Comparison of ENCODE assay signal across 24 cellular contexts in the genomic region with DNA sequence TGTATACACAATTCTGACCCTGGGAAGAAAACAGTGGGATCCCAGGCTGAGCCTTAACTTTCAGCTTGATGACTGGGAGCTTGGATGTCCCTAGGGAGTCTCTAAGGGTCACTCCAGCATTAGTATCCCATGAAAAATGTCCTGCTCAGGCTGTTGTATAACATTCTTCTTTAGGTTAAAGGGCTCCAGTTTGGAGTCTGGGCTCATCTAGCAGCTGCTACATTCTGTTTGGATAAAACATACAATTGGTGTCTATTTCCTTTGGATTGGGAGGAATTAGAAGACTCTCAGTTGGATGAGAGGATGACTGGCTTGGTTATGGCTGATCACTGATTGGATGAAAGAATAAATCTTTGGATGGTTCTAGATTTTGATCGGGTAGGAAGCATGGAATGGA. TPM values are rescaled to one million over a fixed set of nuclear protein-coding genes. Genes with fewer than 3 reads are reported as not detected.
DNase-seq lines count a peak whose midpoint lies in the region; ATAC-seq and TF ChIP-seq lines count a peak whose summit lies in the region.
"Had no signal": no experiment of that assay in that cellular context is flagged by ENCODE, and none has a peak within 500 bp of the region (broad histone marks: within the 10 kb centered on the region; RNA-seq: fewer than 3 reads in every experiment).

No MANE protein-coding gene starts in this region.

- peaks cover 0 to 83% (median 68%) of the 10 kb centered on the region in 4 donors for H3K4me1 ChIP-seq in tibial artery

- peaks cover 15 to 27% (median 26%) of the 10 kb centered on the region in 3 donors for H3K36me3 ChIP-seq in tibial artery

- H3K36me3 Mint-ChIP-seq in IgD-negative memory B cell (no peaks in the 10 kb centered on the region), brain (peaks cover under 1% of the 10 kb centered on the region), neural crest cell (ENCODE audit: low read depth) (no peaks in the 10 kb centered on the region)
- H3K36me3 Mint-ChIP-seq: natural killer cell treated with Interleukin-12 subunit alpha and Interleukin-12 subunit beta and Interleukin-15 and Interleukin-18, amount 100 ng/mL, for 72 hours had no signal

- H3K9me3 ChIP-seq in tibial artery, result no peaks in the 10 kb centered on the region
- H3K9me3 ChIP-seq: MG63, suprapubic skin had no signal

- TF ChIP-seq CTCF in brain (conservative IDR thresholded peaks at IDR 0.05) (no peak), neural crest cell (conservative IDR thresholded peaks at IDR 0.05) (no peak), tibial artery (IDR thresholded peaks at IDR 0.05) (no peak)

- H3K9me3 Mint-ChIP-seq in IgD-negative memory B cell, result no peaks in the 10 kb centered on the region
- H3K9me3 Mint-ChIP-seq in brain, result no peaks in the 10 kb centered on the region
- H3K9me3 Mint-ChIP-seq in neural crest cell, result no peaks in the 10 kb centered on the region
- H3K9me3 Mint-ChIP-seq: activated T-helper 1 cell treated with anti-CD3 and anti-CD28 coated beads, Interleukin-12 subunit alpha, Interleukin-12 subunit beta, Interleukin-2, Interleukin-4 antibody, amounts not matched to agents 30 ng/mL and 10 ng/mL and 1 ng/mL, durations not matched to agents 14 hours and 24 hours and 36 hours; natural killer cell treated with Interleukin-12 subunit alpha and Interleukin-12 subunit beta and Interleukin-15 and Interleukin-18, amount 100 ng/mL, for 72 hours had no signal

- DNase-seq in neural crest cell (ENCODE audit: low read depth, low spot score), result no peak
- DNase-seq in tibial artery, result no peak
- DNase-seq: activated naive CD4-positive, alpha-beta T cell treated with anti-CD3 and anti-CD28 coated beads, Interleukin-2, amount 50 U/mL, for 16 hours; central memory CD4-positive, alpha-beta T cell; head of caudate nucleus; NCI-H1417; NCI-H2081; NCI-H345; NCI-H748 treated with DMSO at 0.1 percent for 48 hours; RPMI8226; stimulated activated CD4-positive, alpha-beta T cell treated with anti-CD3 and anti-CD28 coated beads, Interleukin-1b, Interleukin-23, amount 100 ng/mL, for 48 hours had no signal

- H3K27ac ChIP-seq in tibial artery, result peak overlapping the region; percentile 77 to 86
- H3K27ac ChIP-seq: suprapubic skin, VCaP had no signal

- intact Hi-C loops in tibial artery (cut with DNase I; ENCODE audit: low total_unique reads), result loop anchor here (10.0 kb wide), 1 partner anchor 199 kb away; no protein-coding TSS in a partner anchor

- no peaks in the 10 kb centered on the region for H3K27me3 ChIP-seq in tibial artery
- H3K27me3 ChIP-seq: dorsolateral prefrontal cortex, MG63, suprapubic skin had no signal

- no peak for ATAC-seq in HG02642 (IDR thresholded peaks at IDR 0.05; ENCODE audit: poor library complexity, unreplicated experiment)
- ATAC-seq in HG03442 (IDR thresholded peaks at IDR 0.05; ENCODE audit: unreplicated experiment), result no peak
- ATAC-seq in GM21526 (IDR thresholded peaks at IDR 0.05; ENCODE audit: low FRiP score, unreplicated experiment), result no peak
- ATAC-seq: natural killer cell treated with Interleukin-12 subunit alpha and Interleukin-12 subunit beta and Interleukin-15 and Interleukin-18, amount 100 ng/mL, for 72 hours had no signal

- H3K27me3 Mint-ChIP-seq in IgD-negative memory B cell, result no peaks in the 10 kb centered on the region
- H3K27me3 Mint-ChIP-seq in brain, result no peaks in the 10 kb centered on the region
- no peaks in the 10 kb centered on the region for H3K27me3 Mint-ChIP-seq in neural crest cell (ENCODE audit: low read depth)
- H3K27me3 Mint-ChIP-seq: natural killer cell treated with Interleukin-12 subunit alpha and Interleukin-12 subunit beta and Interleukin-15 and Interleukin-18, amount 100 ng/mL, for 72 hours had no signal

- H3K4me3 Mint-ChIP-seq in IgD-negative memory B cell (no peak overlapping the region), brain (peak overlapping the region in 4 of 5 experiments; percentile 6 to 32 (median 12)), neural crest cell (peak overlapping the region; percentile 13)
- H3K4me3 Mint-ChIP-seq: activated T-helper 1 cell treated with anti-CD3 and anti-CD28 coated beads, Interleukin-12 subunit alpha, Interleukin-12 subunit beta, Interleukin-2, Interleukin-4 antibody, amounts not matched to agents 30 ng/mL and 10 ng/mL and 1 ng/mL, durations not matched to agents 14 hours and 24 hours and 36 hours; natural killer cell treated with Interleukin-12 subunit alpha and Interleukin-12 subunit beta and Interleukin-15 and Interleukin-18, amount 100 ng/mL, for 72 hours had no signal

- no peak overlapping the region for H3K4me3 ChIP-seq in tibial artery
- H3K4me3 ChIP-seq: dorsolateral prefrontal cortex, MG63, skin epidermis, suprapubic skin had no signal

- H3K27ac Mint-ChIP-seq in IgD-negative memory B cell, result peak overlapping the region; percentile 12 to 52 (median 41)
- H3K27ac Mint-ChIP-seq in brain, result peak overlapping the region in 4 of 5 experiments; percentile 21 to 92 (median 88)
- no peak overlapping the region for H3K27ac Mint-ChIP-seq in neural crest cell (ENCODE audit: unreplicated experiment)
- H3K27ac Mint-ChIP-seq: activated T-helper 1 cell treated with anti-CD3 and anti-CD28 coated beads, Interleukin-12 subunit alpha, Interleukin-12 subunit beta, Interleukin-2, Interleukin-4 antibody, amounts not matched to agents 30 ng/mL and 10 ng/mL and 1 ng/mL, durations not matched to agents 14 hours and 24 hours and 36 hours; natural killer cell treated with Interleukin-12 subunit alpha and Interleukin-12 subunit beta and Interleukin-15 and Interleukin-18, amount 100 ng/mL, for 72 hours had no signal

- H3K4me1 Mint-ChIP-seq in IgD-negative memory B cell (peaks cover 6 to 20% (median 19%) of the 10 kb centered on the region in 3 donors), brain (peaks cover 62% of the 10 kb centered on the region), neural crest cell (peaks cover 30% of the 10 kb centered on the region)

RNA-seq across cellular contexts. Expression of a gene that starts 7.3 kb away (rescaled TPM):
- polyA plus RNA-seq in IgD-negative memory B cell (not detected), brain (ENCODE audit: insufficient read depth, low read depth, low replicate concordance) (0.24 TPM)
- 2.6 and 3.2 TPM in 2 replicates for total RNA-seq in neural crest cell
- total RNA-seq: mononuclear cell; natural killer cell treated with Interleukin-12 subunit alpha and Interleukin-12 subunit beta and Interleukin-15 and Interleukin-18, amount 100 ng/mL, for 72 hours had no signal

RNA-seq across cellular contexts. Expression of a gene that starts 13.3 kb away (rescaled TPM):
- polyA plus RNA-seq in IgD-negative memory B cell, result 4.8 TPM
- 50.7 TPM for polyA plus RNA-seq in brain (ENCODE audit: insufficient read depth, low read depth, low replicate concordance)
- 1.5 TPM in 2 replicates for total RNA-seq in neural crest cell
- total RNA-seq: activated T-helper 1 cell treated with anti-CD3 and anti-CD28 coated beads, Interleukin-12 subunit alpha, Interleukin-12 subunit beta, Interleukin-2, Interleukin-4 antibody, amounts not matched to agents 30 ng/mL and 10 ng/mL and 1 ng/mL, durations not matched to agents 14 hours and 24 hours and 36 hours had no signal

RNA-seq across cellular contexts. Expression of a gene that starts 47.1 kb away (rescaled TPM):
- polyA plus RNA-seq in IgD-negative memory B cell (69.5 TPM), brain (ENCODE audit: insufficient read depth, low read depth, low replicate concordance) (52.7 TPM)
- total RNA-seq in neural crest cell, result 64.6 and 65.2 TPM in 2 replicates

Comparison
In these comparisons a context has a peak if more than half of its experiments do, and no peak if none do; other contexts are left out.
1. H3K4me3 Mint-ChIP-seq: peak in brain (4 of 5) and neural crest cell (single experiment); none in IgD-negative memory B cell (0 of 4).